In the genomic region with DNA sequence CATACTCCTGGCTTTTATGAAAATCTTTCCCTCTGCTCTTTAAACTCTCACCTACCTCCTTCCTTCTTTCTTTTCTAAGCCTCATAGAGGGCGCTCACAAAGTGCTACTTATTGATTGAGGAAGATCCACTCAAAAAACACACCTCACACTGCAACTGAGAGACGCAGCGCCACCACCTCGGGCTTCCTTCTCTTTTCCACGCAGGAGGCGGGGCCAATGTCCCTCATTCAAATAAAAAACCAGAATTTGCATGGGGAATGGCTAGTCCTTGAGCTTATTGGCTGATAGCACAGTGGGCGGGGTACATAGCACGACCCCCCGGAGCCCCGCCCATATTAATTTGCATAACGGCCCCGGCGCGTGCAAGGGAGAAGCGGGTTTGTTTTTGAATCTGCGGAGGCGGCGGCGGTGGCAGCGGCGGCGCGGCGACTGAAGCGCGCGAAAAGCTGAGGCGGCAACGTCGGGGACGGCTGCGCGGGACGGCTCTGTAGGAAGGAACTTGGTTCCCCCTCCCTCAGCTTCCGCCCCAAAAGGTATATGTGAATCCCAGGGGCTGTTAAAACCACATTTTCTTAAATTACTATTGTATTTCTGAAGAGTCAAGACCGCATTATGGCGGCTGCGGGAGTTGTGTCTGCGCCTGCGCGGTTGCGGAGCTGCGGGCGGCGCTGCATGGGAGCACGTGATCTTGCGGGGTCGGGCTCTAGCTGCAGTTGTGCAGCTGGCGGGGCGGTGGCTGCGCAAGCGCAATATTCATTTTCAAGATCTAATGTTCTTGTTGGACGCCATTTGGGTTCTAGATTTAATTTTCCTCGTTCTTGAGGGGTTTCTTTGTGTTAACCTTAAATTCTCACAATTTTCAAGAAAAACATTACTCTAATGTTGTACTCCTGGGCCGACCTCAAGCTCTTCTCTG, we compare ENCODE assay signal across 8 cellular contexts. TPM values are rescaled to one million over a fixed set of nuclear protein-coding genes. Genes with fewer than 3 reads are reported as not detected.
DNase-seq lines count a peak whose midpoint lies in the region; TF ChIP-seq lines count a peak whose summit lies in the region.

A gene with protein sequence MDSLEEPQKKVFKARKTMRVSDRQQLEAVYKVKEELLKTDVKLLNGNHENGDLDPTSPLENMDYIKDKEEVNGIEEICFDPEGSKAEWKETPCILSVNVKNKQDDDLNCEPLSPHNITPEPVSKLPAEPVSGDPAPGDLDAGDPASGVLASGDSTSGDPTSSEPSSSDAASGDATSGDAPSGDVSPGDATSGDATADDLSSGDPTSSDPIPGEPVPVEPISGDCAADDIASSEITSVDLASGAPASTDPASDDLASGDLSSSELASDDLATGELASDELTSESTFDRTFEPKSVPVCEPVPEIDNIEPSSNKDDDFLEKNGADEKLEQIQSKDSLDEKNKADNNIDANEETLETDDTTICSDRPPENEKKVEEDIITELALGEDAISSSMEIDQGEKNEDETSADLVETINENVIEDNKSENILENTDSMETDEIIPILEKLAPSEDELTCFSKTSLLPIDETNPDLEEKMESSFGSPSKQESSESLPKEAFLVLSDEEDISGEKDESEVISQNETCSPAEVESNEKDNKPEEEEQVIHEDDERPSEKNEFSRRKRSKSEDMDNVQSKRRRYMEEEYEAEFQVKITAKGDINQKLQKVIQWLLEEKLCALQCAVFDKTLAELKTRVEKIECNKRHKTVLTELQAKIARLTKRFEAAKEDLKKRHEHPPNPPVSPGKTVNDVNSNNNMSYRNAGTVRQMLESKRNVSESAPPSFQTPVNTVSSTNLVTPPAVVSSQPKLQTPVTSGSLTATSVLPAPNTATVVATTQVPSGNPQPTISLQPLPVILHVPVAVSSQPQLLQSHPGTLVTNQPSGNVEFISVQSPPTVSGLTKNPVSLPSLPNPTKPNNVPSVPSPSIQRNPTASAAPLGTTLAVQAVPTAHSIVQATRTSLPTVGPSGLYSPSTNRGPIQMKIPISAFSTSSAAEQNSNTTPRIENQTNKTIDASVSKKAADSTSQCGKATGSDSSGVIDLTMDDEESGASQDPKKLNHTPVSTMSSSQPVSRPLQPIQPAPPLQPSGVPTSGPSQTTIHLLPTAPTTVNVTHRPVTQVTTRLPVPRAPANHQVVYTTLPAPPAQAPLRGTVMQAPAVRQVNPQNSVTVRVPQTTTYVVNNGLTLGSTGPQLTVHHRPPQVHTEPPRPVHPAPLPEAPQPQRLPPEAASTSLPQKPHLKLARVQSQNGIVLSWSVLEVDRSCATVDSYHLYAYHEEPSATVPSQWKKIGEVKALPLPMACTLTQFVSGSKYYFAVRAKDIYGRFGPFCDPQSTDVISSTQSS (plus strand): TSS at position 389 of the 917 bp plus-strand sequence. CDS start 58,234 bp downstream, outside the sequence.

- peaks cover 12% of the 10 kb centered on the region for H3K36me3 Mint-ChIP-seq in neural crest cell (ENCODE audit: low read depth)

- peak; percentile 99 for DNase-seq in ELF-1 (ENCODE audit: low read depth, low spot score)
- peak; percentile 90 for DNase-seq in GOT3 (lab: John Stamatoyannopoulos, UW)
- DNase-seq in LNCaP clone FGC (ENCODE audit: low read depth) = peak; percentile 96
- no peak for DNase-seq in SJCRH30
- DNase-seq in activated gamma-delta T cell treated with anti-CD3 and anti-CD28 coated beads, Interleukin-2, amount 50 U/mL, for 16 hours (ENCODE audit: low read depth) = peak; percentile 94
- DNase-seq in foreskin fibroblast = peak; percentile 95 to 98
- peak; percentile 84 for DNase-seq in neural crest cell (ENCODE audit: low read depth, low spot score)

- no peaks in the 10 kb centered on the region for H3K27me3 ChIP-seq in SJCRH30
- H3K27me3 ChIP-seq in stomach smooth muscle (ENCODE audit: control insufficient read depth in 1 of 2, insufficient read depth in 2 of 2, low read length in 2 of 2) = no peaks in the 10 kb centered on the region

- H3K27ac Mint-ChIP-seq in neural crest cell (ENCODE audit: unreplicated experiment) = peak within 1 kb of the TSS; percentile 96

- peak within 1 kb of the TSS; percentile 97 for H3K4me3 Mint-ChIP-seq in neural crest cell

- peaks cover 33% of the 10 kb centered on the region for H3K4me1 Mint-ChIP-seq in neural crest cell

- H3K27ac ChIP-seq in SJCRH30 = no peak within 1 kb of the TSS
- peak within 1 kb of the TSS; percentile 95 for H3K27ac ChIP-seq in stomach smooth muscle (ENCODE audit: low read length)

- H3K4me1 ChIP-seq in SJCRH30 = no peaks in the 10 kb centered on the region
- no peaks in the 10 kb centered on the region for H3K4me1 ChIP-seq in stomach smooth muscle (ENCODE audit: control insufficient read depth, insufficient read depth, low read length)

- H3K9ac ChIP-seq in stomach smooth muscle (ENCODE audit: low read length in 2 of 2) = peak within 1 kb of the TSS; percentile 82 to 92

- H3K4me3 ChIP-seq in LNCaP clone FGC (ENCODE audit: low read depth, low read length) (peak within 1 kb of the TSS; percentile 71), SJCRH30 (no peak within 1 kb of the TSS), foreskin fibroblast (ENCODE audit: low read depth in 1 of 2, low read length in 2 of 2) (peak within 1 kb of the TSS; percentile 65 to 80), stomach smooth muscle (ENCODE audit: low read length in 2 of 2) (peak within 1 kb of the TSS; percentile 77 to 84)

- H3K9me3 ChIP-seq in SJCRH30 (replicated peaks) (no peaks in the 10 kb centered on the region), stomach smooth muscle (ENCODE audit: control insufficient read depth in 2 of 2, low read length in 2 of 2) (no peaks in the 10 kb centered on the region)

- no peaks in the 10 kb centered on the region for H3K27me3 Mint-ChIP-seq in neural crest cell (ENCODE audit: low read depth)

- peak; percentile 61 for TF ChIP-seq CTCF in LNCaP clone FGC (IDR thresholded peaks at IDR 0.05; ENCODE audit: control insufficient read depth, extremely low read depth, insufficient read depth)
- peak; percentile 33 for TF ChIP-seq CTCF in foreskin fibroblast (IDR thresholded peaks at IDR 0.05; ENCODE audit: low read depth, low read length)
- peak; percentile 61 for TF ChIP-seq CTCF in neural crest cell (conservative IDR thresholded peaks at IDR 0.05)

- peaks cover 5% of the 10 kb centered on the region for H3K9me3 Mint-ChIP-seq in neural crest cell

- H3K36me3 ChIP-seq in SJCRH30 (no peaks in the 10 kb centered on the region), stomach smooth muscle (ENCODE audit: control insufficient read depth in 2 of 2, insufficient read depth in 2 of 2, low read length in 2 of 2) (no peaks in the 10 kb centered on the region)

RNA-seq across cellular contexts. Expression of the gene that starts here (rescaled TPM):
- total RNA-seq in SJCRH30 (2014; rRNA removed; shearing (Covaris generic)) = 55.7 and 61.6 TPM in 2 replicates
- 204 and 212 TPM in 2 replicates for total RNA-seq in neural crest cell

Comparison
In these comparisons a context has a peak if more than half of its experiments do, and no peak if none do; other contexts are left out.
1. DNase-seq: peak in ELF-1 (single experiment), GOT3 (single experiment), LNCaP clone FGC (single experiment), activated gamma-delta T cell treated with anti-CD3 and anti-CD28 coated beads, Interleukin-2, amount 50 U/mL, for 16 hours (single experiment), foreskin fibroblast (2 of 2) and neural crest cell (single experiment); none in SJCRH30 (0 of 2).
2. Peak in every context shown above with its lines, with median percentiles within 50 percentile points of each other: CTCF ChIP-seq.